In genomic region chr1:2412395-2412772, GRCh38 we compare ENCODE assay signal across 8 cellular contexts. TPM values are rescaled to one million over a fixed set of nuclear protein-coding genes. Genes with fewer than 3 reads are reported as not detected.
DNase-seq lines count a peak whose midpoint lies in the region; ATAC-seq, FAIRE-seq and TF ChIP-seq lines count a peak whose summit lies in the region.

Gene PEX10, minus strand, starts transcription at chr1:2412564. Its CDS starts 62 bp downstream, at chr1:2412502.

- H4K8ac ChIP-seq in H1 (ENCODE audit: extremely low read depth, insufficient read depth, low read length) (peak within 1 kb of the TSS; percentile 95), mesenchymal stem cell (ENCODE audit: low read length) (peak within 1 kb of the TSS; percentile 95)

- peak within 1 kb of the TSS; percentile 81 for H3K4me3 Mint-ChIP-seq in activated CD8-positive, alpha-beta memory T cell treated with anti-CD3 and anti-CD28 coated beads, Interleukin-2, amount 10 ng/mL, durations not matched to agents 7 days and 5 days

- H3K27ac ChIP-seq in H1 (ENCODE audit: low read depth, low read length) (peak within 1 kb of the TSS; percentile 63; the same call in 1 of the 2 replicates), mesenchymal stem cell (ENCODE audit: low read length, poor library complexity, severe bottlenecking) (no peak within 1 kb of the TSS)

- no peak within 1 kb of the TSS for H3K56ac ChIP-seq in H1 (replicated peaks; ENCODE audit: insufficient read length, low read depth, low read length)

- H3K14ac ChIP-seq in H1 (ENCODE audit: insufficient read length) (no peak within 1 kb of the TSS), mesenchymal stem cell (ENCODE audit: low read length in 2 of 2) (peak within 1 kb of the TSS in 1 of 2 experiments; percentile 94)

- no peaks in the 10 kb centered on the region for H3K9me3 Mint-ChIP-seq in activated CD8-positive, alpha-beta memory T cell treated with anti-CD3 and anti-CD28 coated beads, Interleukin-2, amount 10 ng/mL, durations not matched to agents 7 days and 5 days (ENCODE audit: low read depth)

- CTCF ChIA-PET in activated CD8-positive, alpha-beta memory T cell treated with anti-CD3 and anti-CD28 coated beads, Interleukin-2, amount 10 ng/mL, durations not matched to agents 7 days and 5 days (lab: Charles Lee), result interaction anchor here (0.9 to 1.8 kb wide), 6 partner anchors 112 to 217 kb away, joined by 3 to 19 read pairs (median 6); partner anchors contain the start of gene FAAP20
- CTCF ChIA-PET in H1 (lab: Charles Lee; ENCODE audit: partially characterized antibody), result interaction anchor here (0.9 to 1.8 kb wide), 4 partner anchors 10 to 135 kb away, joined by 3 to 7 read pairs (median 4); no protein-coding TSS in a partner anchor

- H4K91ac ChIP-seq in H1 (replicated peaks; ENCODE audit: insufficient read length, low read length) (peak within 1 kb of the TSS; percentile 97), mesenchymal stem cell (ENCODE audit: low read length) (peak within 1 kb of the TSS; percentile 94)

- H2BK20ac ChIP-seq in H1 (ENCODE audit: low read length), result no peak within 1 kb of the TSS

- H3K79me2 ChIP-seq in H1 (ENCODE audit: control insufficient read depth in 1 of 2, insufficient read depth in 2 of 2, low read length in 2 of 2), result peaks cover 0 to 6% of the 10 kb centered on the region in 2 experiments; a peak in 1 of 4 replicates

- H3K4me2 ChIP-seq in H1 (ENCODE audit: insufficient read depth in 1 of 2, low read depth in 2 of 2, low read length in 2 of 2), result peak within 1 kb of the TSS; percentile 75 to 91
- H3K4me2 ChIP-seq in mesenchymal stem cell (ENCODE audit: low read length, poor library complexity, severe bottlenecking), result peak within 1 kb of the TSS; percentile 85

- H4K5ac ChIP-seq in H1 (ENCODE audit: insufficient read length, low read depth, low read length), result peak within 1 kb of the TSS; percentile 98

- TF ChIP-seq EP300 in H1 (IDR thresholded peaks at IDR 0.05; ENCODE audit: borderline replicate concordance in 1 of 2, low read depth in 2 of 2, low read length in 2 of 2), result no peak

- no peak within 1 kb of the TSS; the same call in 1 of the 2 replicates for H2AFZ ChIP-seq in H1 (ENCODE audit: low read length)
- H2AFZ ChIP-seq in mesenchymal stem cell (ENCODE audit: low read depth, low read length), result peak within 1 kb of the TSS; percentile 86

- H2BK5ac ChIP-seq in H1 (ENCODE audit: low read depth, low read length) (peak within 1 kb of the TSS; percentile 78), mesenchymal stem cell (ENCODE audit: low read depth, low read length, poor library complexity, severe bottlenecking) (peak within 1 kb of the TSS; percentile 63)

- peaks cover 0 to 8% of the 10 kb centered on the region in 2 experiments for H4K20me1 ChIP-seq in H1 (replicated peaks in 1 of 2; ENCODE audit: control insufficient read depth in 1 of 2, insufficient read depth in 2 of 2, low read length in 2 of 2)

- WGBS in H1 (ENCODE audit: extremely low coverage in 1 of 2, insufficient coverage in 1 of 2, insufficient read length in 1 of 2, insufficient replicate concordance in 2 of 2, low coverage in 1 of 2, low lambda C conversion rate in 2 of 2, missing lambda C conversion rate in 1 of 2), 2 experiments, result 6% methylated on average over 21 of the region's 55 CpGs; no CpG with 5 or more reads in 1 of the 2 experiments
- WGBS in mesenchymal stem cell, result under 1% methylated on average over 50 of the region's 55 CpGs

- no peak for TF ChIP-seq CTCF in H1 (IDR thresholded peaks at IDR 0.05; ENCODE audit: control extremely low read depth in 1 of 3, insufficient read depth in 1 of 3, low read depth in 1 of 3, low read length in 3 of 3)

- peaks cover 8% of the 10 kb centered on the region for H3K4me1 ChIP-seq in NT2/D1 (ENCODE audit: insufficient read depth, insufficient read length)
- peaks cover 0 to 14% (median 11%) of the 10 kb centered on the region in 4 experiments; a peak in 5 of 7 replicates for H3K4me1 ChIP-seq in H1 (replicated peaks in 1 of 4; ENCODE audit: control insufficient read depth in 3 of 4, insufficient read depth in 4 of 4, low read length in 3 of 4)
- peaks cover 34% of the 10 kb centered on the region for H3K4me1 ChIP-seq in mesenchymal stem cell (ENCODE audit: control insufficient read depth, insufficient read depth, low read depth, low read length)

- DNase-seq in COR-L47 (lab: John Stamatoyannopoulos, UW) (peak; percentile 96), HTR-8/SVneo (ENCODE audit: insufficient read length, low spot score) (peak; percentile 88), NT2/D1 (ENCODE audit: low read depth, low spot score) (peak; percentile 89), H1 (ENCODE audit: low read depth in 1 of 2, low spot score in 2 of 2) (peak; percentile 81 to 99), mesenchymal stem cell (peak; percentile 93)
- DNase-seq in activated CD8-positive, alpha-beta memory T cell treated with anti-CD3 and anti-CD28 coated beads, Interleukin-2, amount 10 ng/mL, durations not matched to agents 7 days and 5 days, result peak; percentile 99
- peak; percentile 96 for DNase-seq in stimulated activated CD8-positive, alpha-beta memory T cell treated with anti-CD3 and anti-CD28 coated beads, Interleukin-12 subunit alpha, Interleukin-12 subunit beta, amount 100 ng/mL, for 24 hours (ENCODE audit: extremely low read depth)

- H2BK12ac ChIP-seq in H1 (ENCODE audit: low read depth, low read length) (no peak within 1 kb of the TSS; the same call in 1 of the 2 replicates), mesenchymal stem cell (ENCODE audit: low read length in 2 of 2) (peak within 1 kb of the TSS in 1 of 2 experiments; percentile 61)

- peak in 1 of 2 experiments; percentile 83; a peak in 2 of 3 replicates for TF ChIP-seq POLR2A in H1 (IDR thresholded peaks at IDR 0.05; ENCODE audit: control extremely low read depth in 1 of 2, low read depth in 2 of 2, low read length in 2 of 2)

- H3K36me3 ChIP-seq in NT2/D1 (ENCODE audit: insufficient read depth, insufficient read length, low read length), result peaks cover 29% of the 10 kb centered on the region
- peaks cover 2 to 10% (median 7%) of the 10 kb centered on the region in 4 experiments; a peak in 5 of 8 replicates for H3K36me3 ChIP-seq in H1 (ENCODE audit: control insufficient read depth in 2 of 4, insufficient read depth in 4 of 4, low read length in 3 of 4)
- H3K36me3 ChIP-seq in mesenchymal stem cell (ENCODE audit: control insufficient read depth in 1 of 2, insufficient read depth in 2 of 2, low read depth in 1 of 2, low read length in 2 of 2), result peaks cover 28 to 35% of the 10 kb centered on the region in 2 experiments

- POLR2A ChIA-PET in H1 (lab: Charles Lee; ENCODE audit: partially characterized antibody), result interaction anchor here (0.8 to 3.6 kb wide), 6 partner anchors 10 to 111 kb away, joined by 3 to 13 read pairs (median 3); no protein-coding TSS in a partner anchor

- H3K27me3 ChIP-seq in NT2/D1 (ENCODE audit: insufficient read depth, insufficient read length) (no peaks in the 10 kb centered on the region), H1 (replicated peaks in 1 of 4; ENCODE audit: control insufficient read depth in 3 of 4, extremely low read depth in 1 of 4, insufficient read depth in 3 of 4, low read length in 3 of 4) (no peaks in the 10 kb centered on the region), mesenchymal stem cell (ENCODE audit: control insufficient read depth in 1 of 2, insufficient read depth in 1 of 2, low read length in 2 of 2) (peaks cover 0 to 23% of the 10 kb centered on the region in 2 experiments)

- H2AK5ac ChIP-seq in H1 (ENCODE audit: low read depth, low read length) (peak within 1 kb of the TSS; percentile 75; the same call in 1 of the 2 replicates), mesenchymal stem cell (ENCODE audit: low read length, severe bottlenecking) (peak within 1 kb of the TSS; percentile 27)

- peak; percentile 82 for ATAC-seq in GM21381 (IDR thresholded peaks at IDR 0.05; ENCODE audit: unreplicated experiment)
- ATAC-seq in activated CD8-positive, alpha-beta memory T cell treated with anti-CD3 and anti-CD28 coated beads, Interleukin-2, amount 10 ng/mL, durations not matched to agents 7 days and 5 days, result peak; percentile 88

- no peak for TF ChIP-seq RAD21 in H1 (IDR thresholded peaks at IDR 0.05 in 1 of 2, conservative IDR thresholded peaks at IDR 0.05 in 1 of 2; ENCODE audit: low read depth in 2 of 2, low read length in 2 of 2)

- H3K9ac ChIP-seq in NT2/D1 (ENCODE audit: insufficient read length, low read depth), result peak within 1 kb of the TSS; percentile 94
- H3K9ac ChIP-seq in H1 (replicated peaks in 1 of 4; ENCODE audit: extremely low read depth in 1 of 4, low read depth in 3 of 4, low read length in 3 of 4), result peak within 1 kb of the TSS; percentile 39 to 97 (median 85)
- H3K9ac ChIP-seq in mesenchymal stem cell (ENCODE audit: low read length), result peak within 1 kb of the TSS; percentile 95

- no peaks in the 10 kb centered on the region for H3K36me3 Mint-ChIP-seq in activated CD8-positive, alpha-beta memory T cell treated with anti-CD3 and anti-CD28 coated beads, Interleukin-2, amount 10 ng/mL, durations not matched to agents 7 days and 5 days

- H2BK15ac ChIP-seq in H1 (ENCODE audit: low read length) (peak within 1 kb of the TSS; percentile 81; the same call in 1 of the 2 replicates), mesenchymal stem cell (ENCODE audit: low read depth, poor library complexity, severe bottlenecking) (peak within 1 kb of the TSS; percentile 78)

- H3K79me1 ChIP-seq in H1 (ENCODE audit: low read depth, low read length) (no peaks in the 10 kb centered on the region), mesenchymal stem cell (replicated peaks; ENCODE audit: low read length, poor library complexity, severe bottlenecking) (peaks cover 25% of the 10 kb centered on the region)

- no peak within 1 kb of the TSS for H2BK120ac ChIP-seq in H1 (replicated peaks; ENCODE audit: low read depth, low read length)
- H2BK120ac ChIP-seq in mesenchymal stem cell (ENCODE audit: low read depth, low read length), result peak within 1 kb of the TSS; percentile 56

- no peaks in the 10 kb centered on the region for H3K9me3 ChIP-seq in NT2/D1 (ENCODE audit: insufficient read depth, low read length)
- no peaks in the 10 kb centered on the region for H3K9me3 ChIP-seq in H1 (ENCODE audit: insufficient read depth in 2 of 2, low read depth in 1 of 2, low read length in 1 of 2)
- H3K9me3 ChIP-seq in mesenchymal stem cell (ENCODE audit: control insufficient read depth, low read length), result no peaks in the 10 kb centered on the region

- H3K18ac ChIP-seq in H1 (ENCODE audit: extremely low read depth, low read length) (peak within 1 kb of the TSS; percentile 97), mesenchymal stem cell (ENCODE audit: low read depth in 1 of 2, low read length in 2 of 2) (peak within 1 kb of the TSS; percentile 73 to 98)

- peak within 1 kb of the TSS; percentile 96 for H3K4ac ChIP-seq in H1 (replicated peaks; ENCODE audit: insufficient read length, low read depth, low read length)
- H3K4ac ChIP-seq in mesenchymal stem cell (ENCODE audit: low read depth in 1 of 2, low read length in 2 of 2), result peak within 1 kb of the TSS; percentile 88 to 97

- H3K4me3 ChIP-seq in NT2/D1 (ENCODE audit: insufficient read length, low read depth) (peak within 1 kb of the TSS; percentile 91), H1 (ENCODE audit: extremely low read depth in 1 of 4, insufficient read depth in 2 of 4, low read depth in 3 of 4, low read length in 4 of 4) (peak within 1 kb of the TSS; percentile 60 to 92 (median 88)), mesenchymal stem cell (ENCODE audit: insufficient read depth in 1 of 2, low read depth in 1 of 2, low read length in 2 of 2) (peak within 1 kb of the TSS; percentile 96 to 98)

- peaks cover 15% of the 10 kb centered on the region for H3K23me2 ChIP-seq in H1 (ENCODE audit: low read depth, low read length)

- FAIRE-seq in HTR-8/SVneo (lab: Jason Lieb, UNC) (peak; percentile 99), H1 (lab: Jason Lieb, UNC) (no peak)

- no peaks in the 10 kb centered on the region for H3K27me3 Mint-ChIP-seq in activated CD8-positive, alpha-beta memory T cell treated with anti-CD3 and anti-CD28 coated beads, Interleukin-2, amount 10 ng/mL, durations not matched to agents 7 days and 5 days

- H3K27ac Mint-ChIP-seq in activated CD8-positive, alpha-beta memory T cell treated with anti-CD3 and anti-CD28 coated beads, Interleukin-2, amount 10 ng/mL, durations not matched to agents 7 days and 5 days, result peak within 1 kb of the TSS; percentile 95

- peaks cover 43% of the 10 kb centered on the region for H3K4me1 Mint-ChIP-seq in activated CD8-positive, alpha-beta memory T cell treated with anti-CD3 and anti-CD28 coated beads, Interleukin-2, amount 10 ng/mL, durations not matched to agents 7 days and 5 days

- H3K23ac ChIP-seq in H1 (ENCODE audit: insufficient read length) (no peak within 1 kb of the TSS), mesenchymal stem cell (ENCODE audit: low read length in 2 of 2) (peak within 1 kb of the TSS in 1 of 2 experiments; percentile 84)

RNA-seq across cellular contexts. Expression of gene PEX10, which starts in this region (rescaled TPM):
- 10 to 100 TPM in 1 of 2 experiments, 1 to 10 TPM in 1; 8.7 to 12.3 TPM for total RNA-seq in activated CD8-positive, alpha-beta memory T cell treated with anti-CD3 and anti-CD28 coated beads, Interleukin-2, amount 10 ng/mL, durations not matched to agents 7 days and 5 days
- total RNA-seq in H1 (2021; fragmentation: NEBNext Ultra II Directional; extraction: Animal tissue kit (Norgen Biotek cat#: 25700)), result 24.3 and 24.7 TPM in 2 replicates
- polyA plus RNA-seq in H1 (2011; rRNA removed), result 26.9 and 37.3 TPM in 2 replicates
- polyA plus RNA-seq in H1 (2011; cell fraction: cytosol; rRNA removed), result 29.9 TPM
- polyA plus RNA-seq in H1 (2011; cell fraction: nucleus; rRNA removed), result 42.6 TPM
- 16.5 to 25.6 TPM (median 24.1 TPM) in 4 replicates for polyA plus RNA-seq in H1 (2012, experiment 1 of 2)
- 26.0 TPM for polyA plus RNA-seq in H1 (2012, experiment 2 of 2)
- polyA plus RNA-seq in H1 (2013, experiment 1 of 2), result 13.3 TPM
- 13.7 TPM for polyA plus RNA-seq in H1 (2013, experiment 2 of 2)
- polyA minus RNA-seq in H1 (2011; rRNA and poly(A)+ RNA removed), result 10.7 and 13.6 TPM in 2 replicates
- 19.8 TPM for polyA minus RNA-seq in H1 (2011; cell fraction: cytosol; rRNA and poly(A)+ RNA removed)
- polyA minus RNA-seq in H1 (2011; cell fraction: nucleus; rRNA and poly(A)+ RNA removed), result 22.3 TPM
- 10.6 TPM for polyA plus RNA-seq in mesenchymal stem cell (2013, experiment 1 of 2)
- 10.8 TPM for polyA plus RNA-seq in mesenchymal stem cell (2013, experiment 2 of 2)
